30 cellular contexts compared by ENCODE assay signal in genomic region chr1:33578557-33579448, GRCh38.
DNase-seq lines count a peak whose midpoint lies in the region; ATAC-seq lines count a peak whose summit lies in the region.
"Had no signal": no experiment of that assay in that cellular context is flagged by ENCODE, and none has a peak within 500 bp of the region (broad histone marks: within the 10 kb centered on the region; RNA-seq: fewer than 3 reads in every experiment).

No MANE protein-coding gene starts in this region.

- WGBS in right cardiac atrium, result 61% methylated on average over 16 of the region's 16 CpGs

- no peak for DNase-seq in right cardiac atrium
- DNase-seq in left cardiac atrium, result no peak
- peak; percentile 12 for DNase-seq in NCI-H69 (lab: John Stamatoyannopoulos, UW)
- DNase-seq in iPS-NIHi7 (ENCODE audit: extremely low spot score), result peak; percentile 23
- no peak for DNase-seq in NCI-H345 treated with DMSO at 0.1 percent for 48 hours (lab: John Stamatoyannopoulos, UW; ENCODE audit: unreplicated experiment)
- DNase-seq in activated CD4-positive, CD25-positive, alpha-beta regulatory T cell treated with anti-CD3 and anti-CD28 coated beads, Interleukin-2, amount 50 U/mL, for 72 hours, result no peak
- no peak for DNase-seq in HPDE6-E6E7 (ENCODE audit: extremely low spot score)
- DNase-seq: activated CD4-positive, alpha-beta T cell treated with anti-CD3 and anti-CD28 coated beads for 36 hours; activated CD8-positive, alpha-beta T cell treated with anti-CD3 and anti-CD28 coated beads, Interleukin-2, amount 10 ng/mL, durations not matched to agents 7 days and 5 days; activated naive CD4-positive, alpha-beta T cell treated with anti-CD3 and anti-CD28 coated beads for 36 hours; CD8-positive, alpha-beta memory T cell; foreskin fibroblast; HCEC 1CT; kidney glomerular epithelial cell; MG63; NCI-H187 treated with DMSO at 0.1 percent for 48 hours; NCI-H2171 treated with DMSO at 0.1 percent for 48 hours; NCI-H524; nephron progenitor cell; pancreas; Peyer's patch; retina; SIG-M5; stomach had no signal

- peak overlapping the region; percentile 3 for H3K27ac ChIP-seq in right cardiac atrium (ENCODE audit: low read length)
- H3K27ac ChIP-seq: esophagus muscularis mucosa, HL-60, KMS-11, pancreas, Peyer's patch, vagina had no signal

- H3K4me1 ChIP-seq in right cardiac atrium (ENCODE audit: control insufficient read depth, insufficient read depth, low read length), result peaks cover 14% of the 10 kb centered on the region
- H3K4me1 ChIP-seq: Peyer's patch, vagina had no signal

- no peaks in the 10 kb centered on the region for H3K9me3 ChIP-seq in right cardiac atrium (ENCODE audit: control insufficient read depth, low read length)
- H3K9me3 ChIP-seq: MG63, pancreas, Peyer's patch, stomach, vagina had no signal

- no peak for ATAC-seq in right cardiac atrium
- ATAC-seq in left cardiac atrium, result no peak
- no peak for ATAC-seq in HG03571 (IDR thresholded peaks at IDR 0.05; ENCODE audit: unreplicated experiment)
- ATAC-seq: activated CD4-positive, alpha-beta T cell treated with anti-CD3 and anti-CD28 coated beads for 36 hours; activated CD8-positive, alpha-beta T cell treated with anti-CD3 and anti-CD28 coated beads, Interleukin-2, amount 10 ng/mL, durations not matched to agents 7 days and 5 days had no signal

- intact Hi-C loops in right cardiac atrium (cut with DNase I), result no loop called here
- intact Hi-C loops in left cardiac atrium (cut with DNase I), result no loop called here

- no peak overlapping the region for H3K4me3 ChIP-seq in right cardiac atrium (ENCODE audit: low read length)
- H3K4me3 ChIP-seq: esophagus muscularis mucosa, MG63, pancreas, Peyer's patch, smooth muscle cell, stomach, vagina had no signal

- H3K27me3 ChIP-seq in right cardiac atrium (ENCODE audit: control insufficient read depth, insufficient read depth), result no peaks in the 10 kb centered on the region
- H3K27me3 ChIP-seq: esophagus muscularis mucosa, pancreas, Peyer's patch, stomach, vagina had no signal

Comparison
In these comparisons a context has a peak if more than half of its experiments do, and no peak if none do; other contexts are left out.
1. DNase-seq: peak in NCI-H69 (single experiment) and iPS-NIHi7 (single experiment); none in right cardiac atrium (0 of 3), left cardiac atrium (single experiment), NCI-H345 treated with DMSO at 0.1 percent for 48 hours (single experiment), activated CD4-positive, CD25-positive, alpha-beta regulatory T cell treated with anti-CD3 and anti-CD28 coated beads, Interleukin-2, amount 50 U/mL, for 72 hours (single experiment) and HPDE6-E6E7 (single experiment).